ENCODE assay signal across 8 cellular contexts in genomic region chr10:17669185-17669872, GRCh38. TPM values are rescaled to one million over a fixed set of nuclear protein-coding genes. Genes with fewer than 3 reads are reported as not detected.
A peak's percentile ranks its signal among the peaks of the same experiment; 100 is the strongest.
DNase-seq lines count a peak whose midpoint lies in the region; ATAC-seq and TF ChIP-seq lines count a peak whose summit lies in the region.

No MANE protein-coding gene starts in this region.

- no peaks in the 10 kb centered on the region for H3K36me3 ChIP-seq in mesendoderm (ENCODE audit: control insufficient read depth, insufficient read depth, low read length)

- no peak overlapping the region for H3K4me2 ChIP-seq in mesendoderm (ENCODE audit: low read length)

- H3K9ac ChIP-seq in mesendoderm (ENCODE audit: low read length): no peak overlapping the region

- H2AK5ac ChIP-seq in mesendoderm (ENCODE audit: low read length): no peak overlapping the region

- ATAC-seq in GM18511 (IDR thresholded peaks at IDR 0.05; ENCODE audit: unreplicated experiment) (peak; percentile 74), HG02610 (IDR thresholded peaks at IDR 0.05; ENCODE audit: unreplicated experiment) (peak; percentile 74)

- peaks cover 7% of the 10 kb centered on the region for H3K79me2 ChIP-seq in mesendoderm (ENCODE audit: control insufficient read depth, insufficient read depth, low read length)

- H4K8ac ChIP-seq in mesendoderm (ENCODE audit: low read depth, low read length): no peak overlapping the region

- peak overlapping the region; percentile 22 for H3K27ac ChIP-seq in VCaP
- H3K27ac ChIP-seq in mesendoderm (ENCODE audit: low read depth, low read length): no peak overlapping the region

- peaks cover 2% of the 10 kb centered on the region for H3K79me1 ChIP-seq in mesendoderm (ENCODE audit: low read length)

- no peak overlapping the region for H2BK120ac ChIP-seq in mesendoderm (ENCODE audit: low read depth, low read length)

- no peaks in the 10 kb centered on the region for H3K27me3 ChIP-seq in mesendoderm (ENCODE audit: insufficient read depth, low read length, poor library complexity)

- DNase-seq in mesendoderm (no peak), NCI-H446 (lab: John Stamatoyannopoulos, UW) (no peak), GM13977 (ENCODE audit: low spot score) (no peak), DMS153 (lab: John Stamatoyannopoulos, UW) (no peak), NCI-H1105 treated with DMSO at 0.1 percent for 48 hours (lab: John Stamatoyannopoulos, UW) (no peak)

- H3K23ac ChIP-seq in mesendoderm (ENCODE audit: low read length): no peak overlapping the region

- H3K4me1 ChIP-seq in mesendoderm (ENCODE audit: control insufficient read depth, low read depth, low read length): peaks cover 8% of the 10 kb centered on the region

- no peak for TF ChIP-seq CTCF in VCaP (conservative IDR thresholded peaks at IDR 0.05)
- TF ChIP-seq CTCF in GM13977 (IDR thresholded peaks at IDR 0.05; ENCODE audit: extremely low read depth, insufficient read depth, missing control alignments): no peak

- H3K18ac ChIP-seq in mesendoderm (ENCODE audit: low read length): no peak overlapping the region

- H3K4me3 ChIP-seq in mesendoderm (ENCODE audit: low read length): no peak overlapping the region

- no peak overlapping the region for H4K5ac ChIP-seq in mesendoderm (ENCODE audit: low read length)

- peak overlapping the region; percentile 4 for H3K4ac ChIP-seq in mesendoderm (ENCODE audit: low read depth, low read length)

- WGBS in mesendoderm (ENCODE audit: extremely low coverage, insufficient coverage, low lambda C conversion rate): no CpG with 5 or more reads among the region's 11 CpGs

- in situ Hi-C loops in GM13977 (cut with MboI; ENCODE audit: low pct_unique_long_range_greater_than_20kb, low sequenced_read_pairs, unreplicated experiment): loop anchor here (25.0 kb wide), 1 partner anchor 993 kb away; the partner anchor contains the start of genes ARL5B and NSUN6

- H3K56ac ChIP-seq in mesendoderm (ENCODE audit: low read length): no peak overlapping the region

- H2BK5ac ChIP-seq in mesendoderm (ENCODE audit: low read length): no peak overlapping the region

- no peak overlapping the region for H2BK15ac ChIP-seq in mesendoderm (replicated peaks; ENCODE audit: low read depth)

RNA-seq across cellular contexts. Expression of gene STAM, which starts 25.4 kb away (rescaled TPM):
- polyA plus RNA-seq in mesendoderm (2013, experiment 1 of 2): 29.6 TPM
- polyA plus RNA-seq in mesendoderm (2013, experiment 2 of 2): 29.5 TPM

RNA-seq across cellular contexts. Expression of gene HACD1, which starts 52.2 kb away (rescaled TPM):
- 24.1 TPM for polyA plus RNA-seq in mesendoderm (2013, experiment 1 of 2)
- polyA plus RNA-seq in mesendoderm (2013, experiment 2 of 2): 24.0 TPM
